ENCODE assay signal across 9 cellular contexts in genomic region chr3:73622135-73622534, GRCh38. TPM values are rescaled to one million over a fixed set of nuclear protein-coding genes. Genes with fewer than 3 reads are reported as not detected.
DNase-seq lines count a peak whose midpoint lies in the region; ATAC-seq and TF ChIP-seq lines count a peak whose summit lies in the region.
"Had no signal": no experiment of that assay in that cellular context is flagged by ENCODE, and none has a peak within 500 bp of the region (broad histone marks: within the 10 kb centered on the region; RNA-seq: fewer than 3 reads in every experiment).

No MANE protein-coding gene starts in this region.

- H3K27me3 ChIP-seq in GM23338 (ENCODE audit: insufficient read depth): peaks cover 39% of the 10 kb centered on the region
- no peaks in the 10 kb centered on the region for H3K27me3 ChIP-seq in SJCRH30
- H3K27me3 ChIP-seq in cardiac muscle cell: no peaks in the 10 kb centered on the region

- H3K4me1 ChIP-seq in GM23338 (ENCODE audit: insufficient read depth): peaks cover 29% of the 10 kb centered on the region
- H3K4me1 ChIP-seq in SJCRH30: peaks cover 10% of the 10 kb centered on the region; the same call in 1 of the 2 replicates
- peaks cover 29% of the 10 kb centered on the region for H3K4me1 ChIP-seq in cardiac muscle cell (ENCODE audit: low read depth)

- peaks cover 27% of the 10 kb centered on the region for H3K79me2 ChIP-seq in GM23338 (replicated peaks; ENCODE audit: insufficient read depth)

- H3K9me3 ChIP-seq in SJCRH30 (replicated peaks) (no peaks in the 10 kb centered on the region), cardiac muscle cell (ENCODE audit: low read depth) (no peaks in the 10 kb centered on the region)

- H3K9me3 Mint-ChIP-seq in GM23338: no peaks in the 10 kb centered on the region
- H3K9me3 Mint-ChIP-seq in activated naive CD8-positive, alpha-beta T cell treated with anti-CD3 and anti-CD28 coated beads for 36 hours: no peaks in the 10 kb centered on the region
- H3K9me3 Mint-ChIP-seq: activated CD4-positive, alpha-beta T cell treated with anti-CD3 and anti-CD28 coated beads, Interleukin-2, amount 10 ng/mL, durations not matched to agents 24 days and 14 days had no signal

- no peaks in the 10 kb centered on the region for H3K9me2 ChIP-seq in GM23338 (ENCODE audit: insufficient read depth)

- H3K36me3 Mint-ChIP-seq in GM23338 (ENCODE audit: low read depth): no peaks in the 10 kb centered on the region
- H3K36me3 Mint-ChIP-seq in activated naive CD8-positive, alpha-beta T cell treated with anti-CD3 and anti-CD28 coated beads for 36 hours: no peaks in the 10 kb centered on the region

- TF ChIP-seq CTCF in GM23338 (conservative IDR thresholded peaks at IDR 0.05; ENCODE audit: low read depth in 2 of 2) (no peak), cardiac muscle cell (IDR thresholded peaks at IDR 0.05; ENCODE audit: low read depth, low read length) (no peak)

- peak overlapping the region; percentile 12; the same call in 1 of the 3 replicates for H3K4me3 Mint-ChIP-seq in GM23338
- H3K4me3 Mint-ChIP-seq in activated naive CD8-positive, alpha-beta T cell treated with anti-CD3 and anti-CD28 coated beads for 36 hours: no peak overlapping the region
- H3K4me3 Mint-ChIP-seq: activated CD4-positive, alpha-beta T cell treated with anti-CD3 and anti-CD28 coated beads, Interleukin-2, amount 10 ng/mL, durations not matched to agents 24 days and 14 days had no signal

- no peak overlapping the region for H2AFZ ChIP-seq in GM23338

- H3K27ac ChIP-seq in GM23338 (ENCODE audit: low read depth) (no peak overlapping the region), SJCRH30 (peak overlapping the region; percentile 50), cardiac muscle cell (peak overlapping the region; percentile 52)

- H3K4me1 Mint-ChIP-seq in GM23338: peaks cover 29% of the 10 kb centered on the region
- H3K4me1 Mint-ChIP-seq in activated naive CD8-positive, alpha-beta T cell treated with anti-CD3 and anti-CD28 coated beads for 36 hours: no peaks in the 10 kb centered on the region
- H3K4me1 Mint-ChIP-seq: activated CD4-positive, alpha-beta T cell treated with anti-CD3 and anti-CD28 coated beads, Interleukin-2, amount 10 ng/mL, durations not matched to agents 24 days and 14 days had no signal

- no peak overlapping the region for H3K27ac Mint-ChIP-seq in GM23338
- no peak overlapping the region for H3K27ac Mint-ChIP-seq in activated naive CD8-positive, alpha-beta T cell treated with anti-CD3 and anti-CD28 coated beads for 36 hours
- H3K27ac Mint-ChIP-seq: activated CD4-positive, alpha-beta T cell treated with anti-CD3 and anti-CD28 coated beads, Interleukin-2, amount 10 ng/mL, durations not matched to agents 24 days and 14 days had no signal

- H3F3A ChIP-seq in GM23338 (replicated peaks; ENCODE audit: low read depth): no peaks in the 10 kb centered on the region; the same call in 1 of the 2 replicates

- peak; percentile 3; the same call in 2 of the 3 replicates for ATAC-seq in GM23338
- no peak for ATAC-seq in HG02642 (IDR thresholded peaks at IDR 0.05; ENCODE audit: poor library complexity, unreplicated experiment)

- peak; percentile 31 for DNase-seq in GM23338 (ENCODE audit: low spot score)
- peak; percentile 84 to 87 for DNase-seq in SJCRH30
- peak; percentile 58 to 85 for DNase-seq in cardiac muscle cell (ENCODE audit: low read depth in 1 of 2, low spot score in 1 of 2)
- DNase-seq in retina: peak; percentile 76
- no peak for DNase-seq in stimulated activated CD4-positive, alpha-beta T cell treated with anti-CD3 and anti-CD28 coated beads, Interleukin-4, amount 100 ng/mL, for 24 hours
- DNase-seq in activated naive CD8-positive, alpha-beta T cell treated with anti-CD3 and anti-CD28 coated beads for 36 hours: no peak
- DNase-seq in stimulated activated CD4-positive, alpha-beta T cell treated with anti-CD3 and anti-CD28 coated beads, Interleukin-2, amount 100 ng/mL, for 24 hours: no peak
- DNase-seq: activated CD4-positive, alpha-beta T cell treated with anti-CD3 and anti-CD28 coated beads, Interleukin-2, amount 10 ng/mL, durations not matched to agents 24 days and 14 days had no signal

- H3K36me3 ChIP-seq in GM23338 (ENCODE audit: insufficient read depth) (no peaks in the 10 kb centered on the region), SJCRH30 (no peaks in the 10 kb centered on the region), cardiac muscle cell (no peaks in the 10 kb centered on the region)

- H3K4me2 ChIP-seq in GM23338: peak overlapping the region; percentile 51; the same call in 1 of the 2 replicates

- H3K4me3 ChIP-seq in GM23338 (peak overlapping the region; percentile 28; the same call in 1 of the 2 replicates), SJCRH30 (peak overlapping the region; percentile 69), cardiac muscle cell (peak overlapping the region; percentile 61)

- H3K27me3 Mint-ChIP-seq in GM23338 (ENCODE audit: insufficient read depth, low read depth, poor library complexity): peaks cover 24% of the 10 kb centered on the region
- H3K27me3 Mint-ChIP-seq in activated naive CD8-positive, alpha-beta T cell treated with anti-CD3 and anti-CD28 coated beads for 36 hours: peaks cover 27% of the 10 kb centered on the region

- H4K20me1 ChIP-seq in GM23338 (replicated peaks; ENCODE audit: insufficient read depth): peaks cover 8% of the 10 kb centered on the region; the same call in 1 of the 2 replicates

TF ChIP-seq in GM23338, 12 proteins besides CTCF, POLR2A, EP300 and RAD21:
- no peak for TF ChIP-seq EZH2phosphoT487 (IDR thresholded peaks at IDR 0.05; ENCODE audit: unreplicated experiment)
- TF ChIP-seq JUNB (IDR thresholded peaks at IDR 0.05; ENCODE audit: unreplicated experiment): no peak
- no peak for TF ChIP-seq POLR2AphosphoS5 (IDR thresholded peaks at IDR 0.05; ENCODE audit: low read depth)
- TF ChIP-seq EZH2 (IDR thresholded peaks at IDR 0.05; ENCODE audit: low read depth, unreplicated experiment): no peak
- TF ChIP-seq, protein P1, sequence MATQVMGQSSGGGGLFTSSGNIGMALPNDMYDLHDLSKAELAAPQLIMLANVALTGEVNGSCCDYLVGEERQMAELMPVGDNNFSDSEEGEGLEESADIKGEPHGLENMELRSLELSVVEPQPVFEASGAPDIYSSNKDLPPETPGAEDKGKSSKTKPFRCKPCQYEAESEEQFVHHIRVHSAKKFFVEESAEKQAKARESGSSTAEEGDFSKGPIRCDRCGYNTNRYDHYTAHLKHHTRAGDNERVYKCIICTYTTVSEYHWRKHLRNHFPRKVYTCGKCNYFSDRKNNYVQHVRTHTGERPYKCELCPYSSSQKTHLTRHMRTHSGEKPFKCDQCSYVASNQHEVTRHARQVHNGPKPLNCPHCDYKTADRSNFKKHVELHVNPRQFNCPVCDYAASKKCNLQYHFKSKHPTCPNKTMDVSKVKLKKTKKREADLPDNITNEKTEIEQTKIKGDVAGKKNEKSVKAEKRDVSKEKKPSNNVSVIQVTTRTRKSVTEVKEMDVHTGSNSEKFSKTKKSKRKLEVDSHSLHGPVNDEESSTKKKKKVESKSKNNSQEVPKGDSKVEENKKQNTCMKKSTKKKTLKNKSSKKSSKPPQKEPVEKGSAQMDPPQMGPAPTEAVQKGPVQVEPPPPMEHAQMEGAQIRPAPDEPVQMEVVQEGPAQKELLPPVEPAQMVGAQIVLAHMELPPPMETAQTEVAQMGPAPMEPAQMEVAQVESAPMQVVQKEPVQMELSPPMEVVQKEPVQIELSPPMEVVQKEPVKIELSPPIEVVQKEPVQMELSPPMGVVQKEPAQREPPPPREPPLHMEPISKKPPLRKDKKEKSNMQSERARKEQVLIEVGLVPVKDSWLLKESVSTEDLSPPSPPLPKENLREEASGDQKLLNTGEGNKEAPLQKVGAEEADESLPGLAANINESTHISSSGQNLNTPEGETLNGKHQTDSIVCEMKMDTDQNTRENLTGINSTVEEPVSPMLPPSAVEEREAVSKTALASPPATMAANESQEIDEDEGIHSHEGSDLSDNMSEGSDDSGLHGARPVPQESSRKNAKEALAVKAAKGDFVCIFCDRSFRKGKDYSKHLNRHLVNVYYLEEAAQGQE (IDR thresholded peaks at IDR 0.05; ENCODE audit: unreplicated experiment): no peak
- TF ChIP-seq, protein P2, sequence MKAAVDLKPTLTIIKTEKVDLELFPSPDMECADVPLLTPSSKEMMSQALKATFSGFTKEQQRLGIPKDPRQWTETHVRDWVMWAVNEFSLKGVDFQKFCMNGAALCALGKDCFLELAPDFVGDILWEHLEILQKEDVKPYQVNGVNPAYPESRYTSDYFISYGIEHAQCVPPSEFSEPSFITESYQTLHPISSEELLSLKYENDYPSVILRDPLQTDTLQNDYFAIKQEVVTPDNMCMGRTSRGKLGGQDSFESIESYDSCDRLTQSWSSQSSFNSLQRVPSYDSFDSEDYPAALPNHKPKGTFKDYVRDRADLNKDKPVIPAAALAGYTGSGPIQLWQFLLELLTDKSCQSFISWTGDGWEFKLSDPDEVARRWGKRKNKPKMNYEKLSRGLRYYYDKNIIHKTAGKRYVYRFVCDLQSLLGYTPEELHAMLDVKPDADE (IDR thresholded peaks at IDR 0.05): no peak
- no peak for TF ChIP-seq ZNF331 (CRISPR knock-in tag; IDR thresholded peaks at IDR 0.05; ENCODE audit: low read depth)
- TF ChIP-seq STAT1 (IDR thresholded peaks at IDR 0.05; ENCODE audit: unreplicated experiment): no peak

RNA-seq across cellular contexts. Expression of gene PDZRN3, which starts 2.6 kb away (rescaled TPM):
- total RNA-seq in GM23338 (2014; rRNA removed; shearing (Covaris generic)): 11.0 and 14.0 TPM in 2 replicates
- 7.0 and 7.5 TPM in 2 replicates for polyA plus RNA-seq in GM23338 (2016; fragmentation: Nextera tagmentation; extraction: Ambion mirVana)
- 27.3 and 29.5 TPM in 2 replicates for total RNA-seq in SJCRH30 (2014; rRNA removed; shearing (Covaris generic))
- 81.9 and 94.7 TPM in 2 replicates for total RNA-seq in cardiac muscle cell
- polyA plus RNA-seq in cardiac muscle cell: 63.9 and 65.2 TPM in 2 replicates
- total RNA-seq in activated naive CD8-positive, alpha-beta T cell treated with anti-CD3 and anti-CD28 coated beads for 36 hours: not detected
- total RNA-seq: activated CD4-positive, alpha-beta T cell treated with anti-CD3 and anti-CD28 coated beads, Interleukin-2, amount 10 ng/mL, durations not matched to agents 24 days and 14 days had no signal

Comparison
In these comparisons a context has a peak if more than half of its experiments do, and no peak if none do; other contexts are left out.
1. DNase-seq: peak in GM23338 (single experiment), SJCRH30 (2 of 2), cardiac muscle cell (2 of 2) and retina (single experiment); none in stimulated activated CD4-positive, alpha-beta T cell treated with anti-CD3 and anti-CD28 coated beads, Interleukin-4, amount 100 ng/mL, for 24 hours (single experiment), activated naive CD8-positive, alpha-beta T cell treated with anti-CD3 and anti-CD28 coated beads for 36 hours (single experiment) and stimulated activated CD4-positive, alpha-beta T cell treated with anti-CD3 and anti-CD28 coated beads, Interleukin-2, amount 100 ng/mL, for 24 hours (0 of 2).
2. RNA of gene PDZRN3, which starts 2.6 kb away (total RNA-seq): 81.9 to 94.7 TPM in cardiac muscle cell, 27.3 to 29.5 TPM in SJCRH30 and 11.0 to 14.0 TPM in GM23338; not detected in activated naive CD8-positive, alpha-beta T cell treated with anti-CD3 and anti-CD28 coated beads for 36 hours; every median in the first group is over 10 times any median in the second.
3. Peak in every context shown above with its lines, with median percentiles within 50 percentile points of each other: H3K4me3 ChIP-seq.